26 cellular contexts compared by ENCODE assay signal in genomic region chr20:53960586-53961386, GRCh38.
DNase-seq lines count a peak whose midpoint lies in the region; ATAC-seq, FAIRE-seq and TF ChIP-seq lines count a peak whose summit lies in the region.
"Had no signal": no experiment of that assay in that cellular context is flagged by ENCODE, and none has a peak within 500 bp of the region (broad histone marks: within the 10 kb centered on the region; RNA-seq: fewer than 3 reads in every experiment).

No MANE protein-coding gene starts in this region.

- no peaks in the 10 kb centered on the region for H3K36me3 ChIP-seq in SK-N-SH (replicated peaks in 1 of 2; ENCODE audit: control insufficient read depth in 1 of 2, insufficient read depth in 2 of 2, low read length in 1 of 2)
- H3K36me3 ChIP-seq in HepG2 (replicated peaks in 1 of 2; ENCODE audit: control insufficient read depth in 1 of 2, insufficient read depth in 2 of 2, low read length in 2 of 2) = no peaks in the 10 kb centered on the region
- no peaks in the 10 kb centered on the region for H3K36me3 ChIP-seq in suprapubic skin
- H3K36me3 ChIP-seq: gastrocnemius medialis, transverse colon had no signal

- no peak for TF ChIP-seq EP300 in SK-N-SH (IDR thresholded peaks at IDR 0.05; ENCODE audit: borderline replicate concordance in 1 of 2, low read depth in 1 of 2, low read length in 1 of 2)
- no peak for TF ChIP-seq EP300 in HepG2 (IDR thresholded peaks at IDR 0.05; ENCODE audit: low read depth in 2 of 2, low read length in 2 of 2)
- no peak for TF ChIP-seq EP300 in HepG2 (CRISPR knock-in tag; IDR thresholded peaks at IDR 0.05; ENCODE audit: borderline replicate concordance)
- TF ChIP-seq EP300 in suprapubic skin (IDR thresholded peaks at IDR 0.05) = no peak

- H3K27me3 Mint-ChIP-seq in chondrocyte (ENCODE audit: low read depth) (peaks cover 3% of the 10 kb centered on the region), CD14-positive monocyte (ENCODE audit: low read depth in 3 of 3) (peaks cover 0 to 1% (median 1%) of the 10 kb centered on the region in 3 donors)

- H3K27ac Mint-ChIP-seq in chondrocyte (ENCODE audit: unreplicated experiment) = peak overlapping the region; percentile 87
- H3K27ac Mint-ChIP-seq in CD14-positive monocyte = no peak overlapping the region
- H3K27ac Mint-ChIP-seq: activated CD4-positive, alpha-beta T cell treated with anti-CD3 and anti-CD28 coated beads for 36 hours; IgD-negative memory B cell had no signal

- no peak overlapping the region for H3K27ac ChIP-seq in SK-N-SH (ENCODE audit: low read depth in 2 of 2, low read length in 1 of 2)
- no peak overlapping the region for H3K27ac ChIP-seq in HepG2 (ENCODE audit: extremely low read length, insufficient read depth, low read length)
- H3K27ac ChIP-seq in suprapubic skin = peak overlapping the region; percentile 49
- H3K27ac ChIP-seq: 22Rv1, gastrocnemius medialis, psoas muscle had no signal

- intact Hi-C loops in HepG2 (cut with micrococcal nuclease; ENCODE audit: unreplicated experiment) = no loop called here
- intact Hi-C loops in CD14-positive monocyte (cut with micrococcal nuclease) = no loop called here

- H3K4me1 ChIP-seq in SK-N-SH (ENCODE audit: control insufficient read depth in 1 of 2, insufficient read depth in 2 of 2, low read depth in 1 of 2, low read length in 1 of 2) = peaks cover 0 to 9% of the 10 kb centered on the region in 2 experiments; a peak in 1 of 4 replicates
- peaks cover 17% of the 10 kb centered on the region for H3K4me1 ChIP-seq in HepG2 (ENCODE audit: insufficient read depth, low read length)
- peaks cover 20% of the 10 kb centered on the region for H3K4me1 ChIP-seq in suprapubic skin
- H3K4me1 ChIP-seq: gastrocnemius medialis, psoas muscle, transverse colon had no signal

- H2AFZ ChIP-seq in SK-N-SH (ENCODE audit: low read depth) (no peak overlapping the region), HepG2 (ENCODE audit: low read length) (no peak overlapping the region)

- POLR2A ChIA-PET in SK-N-SH (lab: Yijun Ruan, JAX) (no interaction called here), HepG2 (lab: Yijun Ruan, JAX) (no interaction called here)

- no peaks in the 10 kb centered on the region for H3K9me2 ChIP-seq in SK-N-SH

- TF ChIP-seq RAD21 in SK-N-SH (IDR thresholded peaks at IDR 0.05; ENCODE audit: low read length) = no peak
- no peak for TF ChIP-seq RAD21 in HepG2 (CRISPR knock-in tag; IDR thresholded peaks at IDR 0.05)

- TF ChIP-seq POLR2A in HepG2 (IDR thresholded peaks at IDR 0.05; ENCODE audit: insufficient read depth in 1 of 2, low read depth in 2 of 2, low read length in 2 of 2) (no peak), suprapubic skin (IDR thresholded peaks at IDR 0.05) (no peak)

- H3K36me3 Mint-ChIP-seq in chondrocyte (ENCODE audit: low read depth) (no peaks in the 10 kb centered on the region), CD14-positive monocyte (no peaks in the 10 kb centered on the region)

- H3K79me2 ChIP-seq in SK-N-SH (ENCODE audit: insufficient read depth) (no peaks in the 10 kb centered on the region), HepG2 (ENCODE audit: insufficient read depth, low read length) (no peaks in the 10 kb centered on the region)

- H3F3A ChIP-seq in SK-N-SH (replicated peaks; ENCODE audit: insufficient read depth) = peaks cover 2% of the 10 kb centered on the region

- no peak overlapping the region for H3K4me3 Mint-ChIP-seq in chondrocyte (ENCODE audit: unreplicated experiment)
- no peak overlapping the region for H3K4me3 Mint-ChIP-seq in CD14-positive monocyte
- H3K4me3 Mint-ChIP-seq: activated CD4-positive, alpha-beta T cell treated with anti-CD3 and anti-CD28 coated beads for 36 hours; activated T-cell treated with anti-CD3 and anti-CD28 coated beads, Interleukin-2, amount 50 U/mL, for 4 hours; IgD-negative memory B cell had no signal

- no peak for TF ChIP-seq CTCF in SK-N-SH (IDR thresholded peaks at IDR 0.05)
- no peak for TF ChIP-seq CTCF in chondrocyte (IDR thresholded peaks at IDR 0.05)
- TF ChIP-seq CTCF in HepG2 (CRISPR knock-in tag; IDR thresholded peaks at IDR 0.05) = no peak
- TF ChIP-seq CTCF in suprapubic skin (IDR thresholded peaks at IDR 0.05) = no peak
- TF ChIP-seq CTCF in CD14-positive monocyte (IDR thresholded peaks at IDR 0.05) = no peak

- BruUV-seq in HepG2 (replicated peaks; lab: Mats Ljungman, UMichigan) = no TSS peak

- no peaks in the 10 kb centered on the region for H4K20me1 ChIP-seq in SK-N-SH (ENCODE audit: insufficient read depth)
- H4K20me1 ChIP-seq in HepG2 (ENCODE audit: insufficient read depth, low read length) = no peaks in the 10 kb centered on the region

- no peak for FAIRE-seq in HepG2 (lab: Jason Lieb, UNC)
- FAIRE-seq: D721Med had no signal

- peaks cover 11% of the 10 kb centered on the region; the same call in 1 of the 2 replicates for H3K27me3 ChIP-seq in SK-N-SH (ENCODE audit: insufficient read depth)
- no peaks in the 10 kb centered on the region for H3K27me3 ChIP-seq in HepG2 (ENCODE audit: control insufficient read depth in 1 of 2, insufficient read depth in 2 of 2, low read length in 2 of 2)
- H3K27me3 ChIP-seq in suprapubic skin = no peaks in the 10 kb centered on the region
- H3K27me3 ChIP-seq: gastrocnemius medialis, transverse colon had no signal

- no peaks in the 10 kb centered on the region for H3K9me3 ChIP-seq in SK-N-SH
- no peaks in the 10 kb centered on the region for H3K9me3 ChIP-seq in HepG2 (ENCODE audit: low read length)
- no peaks in the 10 kb centered on the region for H3K9me3 ChIP-seq in suprapubic skin
- H3K9me3 ChIP-seq: gastrocnemius medialis, psoas muscle, transverse colon had no signal

- no peak overlapping the region for H3K9ac ChIP-seq in SK-N-SH
- H3K9ac ChIP-seq in HepG2 (ENCODE audit: insufficient read depth, low read depth, low read length) = no peak overlapping the region

- no peak for ATAC-seq in SK-N-SH treated with all-trans-retinoic acid at 6 μM for 48 hours
- no peak for ATAC-seq in HepG2
- no peak for ATAC-seq in GM19455 (IDR thresholded peaks at IDR 0.05; ENCODE audit: unreplicated experiment)
- ATAC-seq: activated CD4-positive, alpha-beta T cell treated with anti-CD3 and anti-CD28 coated beads for 36 hours; activated T-cell treated with anti-CD3 and anti-CD28 coated beads, Interleukin-2, amount 50 U/mL, for 4 hours; psoas muscle had no signal

- H3K9me3 Mint-ChIP-seq in chondrocyte (ENCODE audit: low read depth) = no peaks in the 10 kb centered on the region
- H3K9me3 Mint-ChIP-seq in CD14-positive monocyte = peaks cover 0 to 4% (median 0%) of the 10 kb centered on the region in 7 donors
- H3K9me3 Mint-ChIP-seq: activated T-cell treated with anti-CD3 and anti-CD28 coated beads, Interleukin-2, amount 50 U/mL, for 4 hours had no signal

- H3K4me1 Mint-ChIP-seq in chondrocyte (ENCODE audit: low read depth) = peaks cover 22% of the 10 kb centered on the region
- peaks cover 2% of the 10 kb centered on the region for H3K4me1 Mint-ChIP-seq in CD14-positive monocyte

- in situ Hi-C loops in HepG2 (cut with HindIII; ENCODE audit: extremely low pct_ligation_motif_present, low pct_unique_long_range_greater_than_20kb) = no loop called here

- CTCF ChIA-PET in SK-N-SH (lab: Yijun Ruan, JAX) = interaction anchor here (0.6 to 1.2 kb wide), 4 partner anchors 16 to 644 kb away, joined by 3 read pairs; no protein-coding TSS in a partner anchor
- CTCF ChIA-PET in HepG2 (lab: Yijun Ruan, JAX; ENCODE audit: low intra/inter-chr PET ratio, low total read pairs) = no interaction called here

- H3K4me3 ChIP-seq in SK-N-SH (ENCODE audit: low read depth in 2 of 2, low read length in 1 of 2) (no peak overlapping the region), HepG2 (replicated peaks in 1 of 3; ENCODE audit: insufficient read depth in 1 of 3, low read depth in 2 of 3, low read length in 3 of 3) (no peak overlapping the region), suprapubic skin (no peak overlapping the region)
- H3K4me3 ChIP-seq: gastrocnemius medialis, psoas muscle, transverse colon had no signal

- H3K4me2 ChIP-seq in SK-N-SH (no peak overlapping the region), HepG2 (ENCODE audit: low read depth, low read length) (no peak overlapping the region)

- DNase-seq in SK-N-SH (no peak), chondrocyte (ENCODE audit: low spot score) (no peak), HepG2 (ENCODE audit: low spot score) (no peak), suprapubic skin (ENCODE audit: low spot score in 2 of 2) (no peak), CD14-positive monocyte (ENCODE audit: low spot score) (no peak), SHP77 treated with DMSO at 0.1 percent for 48 hours (lab: John Stamatoyannopoulos, UW) (no peak)
- DNase-seq: activated CD4-positive, alpha-beta T cell treated with anti-CD3 and anti-CD28 coated beads for 36 hours; activated CD8-positive, alpha-beta memory T cell treated with anti-CD3 and anti-CD28 coated beads for 24 hours; activated naive CD4-positive, alpha-beta T cell; activated T-cell treated with anti-CD3 and anti-CD28 coated beads, Interleukin-2, amount 50 U/mL, for 4 hours; aorta; caudate nucleus; gastrocnemius medialis; H7; hypothalamus; NCI-H146; NCI-H526; psoas muscle; stimulated activated CD4-positive, alpha-beta T cell treated with anti-CD3 and anti-CD28 coated beads, Interleukin-2, amount 100 ng/mL, for 48 hours; stimulated activated naive CD4-positive, alpha-beta T cell treated with Interleukin-2 at 50 U/mL for 16 hours; transverse colon had no signal

- WGBS in SK-N-SH (ENCODE audit: low lambda C conversion rate) = 47% methylated on average over 2 of the region's 2 CpGs
- 40% methylated on average over 2 of the region's 2 CpGs for WGBS in HepG2 (ENCODE audit: low lambda C conversion rate)
- WGBS in suprapubic skin = 30% methylated on average over 2 of the region's 2 CpGs

TF ChIP-seq in SK-N-SH treated with all-trans-retinoic acid at 6 μM for 48 hours, 23 proteins besides CTCF, POLR2A, EP300 and RAD21 (continues in another document):
- TF ChIP-seq ZFP30 (CRISPR knock-in tag; IDR thresholded peaks at IDR 0.05) = no peak
- TF ChIP-seq OSR1 (CRISPR knock-in tag; IDR thresholded peaks at IDR 0.05) = no peak
- TF ChIP-seq ISL1 (CRISPR knock-in tag; IDR thresholded peaks at IDR 0.05) = peak; percentile 58
- TF ChIP-seq PPARA (CRISPR knock-in tag; IDR thresholded peaks at IDR 0.05; ENCODE audit: borderline replicate concordance) = no peak

TF ChIP-seq in SK-N-SH, 30 proteins besides CTCF, POLR2A, EP300 and RAD21 (continues in another document):
- TF ChIP-seq USF1 (IDR thresholded peaks at IDR 0.05; ENCODE audit: borderline replicate concordance, low read depth) = no peak

TF ChIP-seq in HepG2, 621 proteins besides CTCF, POLR2A, EP300 and RAD21:
- no peak for TF ChIP-seq ZBTB42 (CRISPR knock-in tag; IDR thresholded peaks at IDR 0.05)
- peak; percentile 47 for TF ChIP-seq CEBPB (IDR thresholded peaks at IDR 0.05; ENCODE audit: borderline replicate concordance, low read depth, low read length)
- TF ChIP-seq MAFK (conservative IDR thresholded peaks at IDR 0.05 in 1 of 2, IDR thresholded peaks at IDR 0.05 in 1 of 2; ENCODE audit: low read length in 2 of 2) = no peak
